8 cellular contexts compared by ENCODE assay signal in genomic region chr12:103965590-103966407, GRCh38. TPM values are rescaled to one million over a fixed set of nuclear protein-coding genes. Genes with fewer than 3 reads are reported as not detected.
DNase-seq lines count a peak whose midpoint lies in the region; ATAC-seq and TF ChIP-seq lines count a peak whose summit lies in the region.

Gene TDG, plus strand, starts transcription at chr12:103965872. Its CDS starts 166 bp downstream, at chr12:103966038.

- peak; percentile 84 for ATAC-seq in GM21619 (IDR thresholded peaks at IDR 0.05; ENCODE audit: unreplicated experiment)

- H4K20me1 ChIP-seq in PC-9 (ENCODE audit: insufficient read depth): peaks cover 35% of the 10 kb centered on the region

- CTCF ChIA-PET in PC-9 (lab: Charles Lee): interaction anchor here (0.6 kb wide), 1 partner anchor 121 kb away, joined by 3 read pairs; no protein-coding TSS in a partner anchor

- H3K4me1 Mint-ChIP-seq in activated T-cell treated with anti-CD3 and anti-CD28 coated beads, Interleukin-2, amount 50 U/mL, for 24 hours (ENCODE audit: low read depth): peaks cover 61% of the 10 kb centered on the region

- H3K27me3 ChIP-seq in PC-9 (ENCODE audit: insufficient read depth, low read depth) (no peaks in the 10 kb centered on the region), mucosa of stomach (ENCODE audit: control insufficient read depth, insufficient read depth, low read length) (no peaks in the 10 kb centered on the region)

- DNase-seq in DMS153 treated with DMSO at 0.1 percent for 48 hours (lab: John Stamatoyannopoulos, UW; ENCODE audit: unreplicated experiment): peak; percentile 96
- peak; percentile 98 for DNase-seq in Jurkat, Clone E6-1 (ENCODE audit: low read depth, low spot score)
- peak; percentile 95 for DNase-seq in PC-9
- DNase-seq in activated T-cell treated with anti-CD3 and anti-CD28 coated beads, Interleukin-2, amount 50 U/mL, for 24 hours: peak; percentile 95
- peak; percentile 97 to 98 for DNase-seq in erythroblast (lab: John Stamatoyannopoulos, UW)
- peak; percentile 90 to 92 for DNase-seq in stimulated activated CD8-positive, alpha-beta memory T cell treated with anti-CD3 and anti-CD28 coated beads, Interleukin-7, amount 100 ng/mL, for 1 hour (ENCODE audit: low read depth in 2 of 2)

- peak; percentile 98 for TF ChIP-seq POLR2A in erythroblast (IDR thresholded peaks at IDR 0.05; ENCODE audit: low read length)

- H3K79me2 ChIP-seq in PC-9 (ENCODE audit: low read depth): peaks cover 70% of the 10 kb centered on the region

- BruUV-seq in PC-9 (replicated peaks; lab: Mats Ljungman, UMichigan): no TSS peak

- intact Hi-C loops in PC-9 (cut with micrococcal nuclease; ENCODE audit: unreplicated experiment): loop anchor here (1.0 to 5.0 kb wide), 3 partner anchors 8 to 142 kb away; partner anchors contain the start of gene HSP90B1

- POLR2A ChIA-PET in PC-9 (lab: Charles Lee; ENCODE audit: unreplicated experiment): interaction anchor here (0.5 to 1.1 kb wide), 4 partner anchors 9 to 1257 kb away, joined by 3 to 19 read pairs (median 4); no protein-coding TSS in a partner anchor

- no peaks in the 10 kb centered on the region for H3K9me3 Mint-ChIP-seq in activated T-cell treated with anti-CD3 and anti-CD28 coated beads, Interleukin-2, amount 50 U/mL, for 24 hours

- no peaks in the 10 kb centered on the region for H3K27me3 Mint-ChIP-seq in activated T-cell treated with anti-CD3 and anti-CD28 coated beads, Interleukin-2, amount 50 U/mL, for 24 hours

- H3K27ac Mint-ChIP-seq in activated T-cell treated with anti-CD3 and anti-CD28 coated beads, Interleukin-2, amount 50 U/mL, for 24 hours: peak within 1 kb of the TSS; percentile 99

- peak within 1 kb of the TSS; percentile 99 for H2AFZ ChIP-seq in PC-9

- H3K4me3 ChIP-seq in Jurkat, Clone E6-1 (ENCODE audit: low read length): peak within 1 kb of the TSS; percentile 82
- H3K4me3 ChIP-seq in PC-9 (peak within 1 kb of the TSS; percentile 89), mucosa of stomach (ENCODE audit: low read length) (peak within 1 kb of the TSS; percentile 97)

- H3F3A ChIP-seq in PC-9 (ENCODE audit: insufficient read depth, low read depth): peaks cover 9% of the 10 kb centered on the region

- H3K36me3 ChIP-seq in PC-9 (ENCODE audit: low read depth) (peaks cover 22% of the 10 kb centered on the region; the same call in 1 of the 2 replicates), mucosa of stomach (ENCODE audit: control insufficient read depth, insufficient read depth, low read length) (no peaks in the 10 kb centered on the region)

- H3K4me3 Mint-ChIP-seq in activated T-cell treated with anti-CD3 and anti-CD28 coated beads, Interleukin-2, amount 50 U/mL, for 24 hours: peak within 1 kb of the TSS; percentile 98

- TF ChIP-seq CTCF in PC-9 (conservative IDR thresholded peaks at IDR 0.05): no peak; the same call in 1 of the 2 replicates

- no peaks in the 10 kb centered on the region for H3K9me2 ChIP-seq in PC-9 (ENCODE audit: insufficient read depth)

- peaks cover 71% of the 10 kb centered on the region for H3K36me3 Mint-ChIP-seq in activated T-cell treated with anti-CD3 and anti-CD28 coated beads, Interleukin-2, amount 50 U/mL, for 24 hours (ENCODE audit: low read depth)

- H3K4me1 ChIP-seq in PC-9 (replicated peaks; ENCODE audit: insufficient read depth) (peaks cover 40% of the 10 kb centered on the region), mucosa of stomach (ENCODE audit: control insufficient read depth, insufficient read depth, low read length) (peaks cover 11% of the 10 kb centered on the region)

- H3K9me3 ChIP-seq in PC-9 (ENCODE audit: insufficient read depth, low read depth): no peaks in the 10 kb centered on the region
- H3K9me3 ChIP-seq in mucosa of stomach (ENCODE audit: control insufficient read depth, low read length): no peaks in the 10 kb centered on the region

- peak within 1 kb of the TSS; percentile 80 for H3K27ac ChIP-seq in PC-9

- H3K4me2 ChIP-seq in PC-9: peak within 1 kb of the TSS; percentile 99

- H3K9ac ChIP-seq in mucosa of stomach (ENCODE audit: low read length): peak within 1 kb of the TSS; percentile 99

RNA-seq across cellular contexts. Expression of gene TDG, which starts in this region (rescaled TPM):
- polyA plus RNA-seq in Jurkat, Clone E6-1 (2012; ENCODE audit: insufficient read depth, insufficient read length): 62.0 TPM
- 17.9 and 21.0 TPM in 2 replicates for total RNA-seq in PC-9 (2021)

Comparison
In these comparisons a context has a peak if more than half of its experiments do, and no peak if none do; other contexts are left out.
1. Peak in every context shown above with its lines: DNase-seq, ATAC-seq, H3K4me3 ChIP-seq and H3K27ac ChIP-seq.